ENCODE assay signal across 9 cellular contexts in the genomic region with DNA sequence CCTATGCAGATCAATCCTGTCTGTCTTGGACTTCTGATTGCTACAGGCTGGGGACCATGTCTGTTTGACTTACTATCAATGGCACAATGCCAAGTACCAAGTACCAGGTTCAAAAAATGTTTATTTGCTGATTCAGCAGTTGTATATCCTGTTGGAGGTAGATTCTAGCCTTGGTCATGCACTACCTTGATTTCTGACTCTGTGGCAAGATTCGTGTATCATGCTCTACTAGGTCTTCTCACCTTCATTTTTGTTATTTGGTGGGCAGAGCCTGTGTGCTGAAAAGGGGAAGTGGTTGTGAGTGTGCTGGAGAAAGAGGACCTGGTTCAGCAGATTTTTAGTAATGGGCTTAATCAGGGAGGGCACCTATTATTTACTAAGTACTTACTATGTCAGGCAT.
A peak's percentile ranks its signal among the peaks of the same experiment; 100 is the strongest.
DNase-seq lines count a peak whose midpoint lies in the region; ATAC-seq, FAIRE-seq and TF ChIP-seq lines count a peak whose summit lies in the region.
"Had no signal": no experiment of that assay in that cellular context is flagged by ENCODE, and none has a peak within 500 bp of the region (broad histone marks: within the 10 kb centered on the region; RNA-seq: fewer than 3 reads in every experiment).

No MANE protein-coding gene starts in this region.

- no peak overlapping the region for H3K4me3 ChIP-seq in GM12878

- BruUV-seq in GM12878 (replicated peaks; lab: Mats Ljungman, UMichigan): no TSS peak

- H3K79me2 ChIP-seq in GM12878 (ENCODE audit: control insufficient read depth, insufficient read depth, low read length): no peaks in the 10 kb centered on the region

- H3K9ac ChIP-seq in GM12878 (ENCODE audit: control insufficient read depth, insufficient read depth, low read length): 0 out of 2 replicates have a peak overlapping the region, but pooled peaks have one; percentile 5

- POLR2A ChIA-PET in GM12878 (lab: Charles Lee): interaction anchor here (1.0 to 3.7 kb wide), 4 partner anchors 9 to 35 kb away, joined by 4 to 17 read pairs (median 6); no protein-coding TSS in a partner anchor

- in situ Hi-C loops in GM12878 (cut with MboI): no loop called here

- peak; percentile 78 for FAIRE-seq in GM12878 (lab: Jason Lieb, UNC)

- peaks cover 9% of the 10 kb centered on the region for H3K4me1 ChIP-seq in GM12878 (ENCODE audit: control insufficient read depth, insufficient read depth, low read length)

- CTCF ChIA-PET in GM12878 (lab: Yijun Ruan, JAX): interaction anchor here (0.9 to 4.8 kb wide), 5 partner anchors 31 to 192 kb away, joined by 3 to 23 read pairs (median 5); a partner anchor contains a TSS

- H3K36me3 ChIP-seq in GM12878 (ENCODE audit: control insufficient read depth in 2 of 2, insufficient read depth in 2 of 2, low read length in 1 of 2): no peaks in the 10 kb centered on the region

- ATAC-seq in GM18520 (IDR thresholded peaks at IDR 0.05; ENCODE audit: unreplicated experiment) (peak; percentile 83), GM21528 (IDR thresholded peaks at IDR 0.05; ENCODE audit: low FRiP score, unreplicated experiment) (peak; percentile 80), HG03521 (IDR thresholded peaks at IDR 0.05; ENCODE audit: unreplicated experiment) (peak; percentile 81), GM12878 (peak; percentile 97), HG02571 (IDR thresholded peaks at IDR 0.05; ENCODE audit: unreplicated experiment) (no peak), HG03439 (IDR thresholded peaks at IDR 0.05; ENCODE audit: unreplicated experiment) (no peak)

- TF ChIP-seq CTCF in GM12878 (IDR thresholded peaks at IDR 0.05 in 2 of 3, conservative IDR thresholded peaks at IDR 0.05 in 1 of 3; ENCODE audit: control insufficient read depth in 2 of 3, extremely low read depth in 1 of 3, insufficient read depth in 1 of 3, low read depth in 3 of 3, low read length in 3 of 3): no peak

- 0 out of 2 replicates have a peak overlapping the region, but pooled peaks have one; percentile 13 for H3K27ac ChIP-seq in GM12878 (ENCODE audit: control insufficient read depth, insufficient read depth)

- no peak for TF ChIP-seq RAD21 in GM12878 (IDR thresholded peaks at IDR 0.05; ENCODE audit: insufficient read depth, low read depth, low read length)

- peak in 1 of 2 experiments; percentile 65; a peak in 1 of 4 replicates for TF ChIP-seq EP300 in GM12878 (IDR thresholded peaks at IDR 0.05; ENCODE audit: borderline replicate concordance in 1 of 2, control insufficient read depth in 1 of 2, low read depth in 2 of 2, low read length in 2 of 2)

- H3K9me3 ChIP-seq in GM12878 (replicated peaks; ENCODE audit: control insufficient read depth, insufficient read depth, low read length): peaks cover 2% of the 10 kb centered on the region; the same call in 2 of the 3 replicates

- SMC1A ChIA-PET in GM12878 (lab: Charles Lee; ENCODE audit: uncharacterized antibody, unreplicated experiment): interaction anchor here (0.8 to 5.2 kb wide), 15 partner anchors 9 to 246 kb away, joined by 3 to 45 read pairs (median 4); no protein-coding TSS in a partner anchor

- 3% methylated on average over 1 of the region's 1 CpG for WGBS in GM12878 (ENCODE audit: insufficient coverage, insufficient replicate concordance, low lambda C conversion rate, missing lambda C conversion rate)

- H3K27me3 ChIP-seq in GM12878 (replicated peaks in 1 of 2; ENCODE audit: control insufficient read depth in 2 of 2, insufficient read depth in 2 of 2, low read length in 1 of 2): no peaks in the 10 kb centered on the region

- peak overlapping the region; percentile 47 for H3K4me2 ChIP-seq in GM12878 (ENCODE audit: control insufficient read depth, insufficient read depth)

- peak; percentile 75 for DNase-seq in GM12878 (ENCODE audit: low read depth, low spot score)
- no peak for DNase-seq in stimulated activated CD4-positive, alpha-beta T cell treated with anti-CD3 and anti-CD28 coated beads, Interleukin-4, amount 100 ng/mL, for 4 hours
- no peak for DNase-seq in stimulated activated CD4-positive, alpha-beta T cell treated with anti-CD3 and anti-CD28 coated beads, Interleukin-15, amount 100 ng/mL, for 24 hours
- DNase-seq: GF-D8 had no signal

- RAD21 ChIA-PET in GM12878 (lab: Charles Lee; ENCODE audit: unreplicated experiment): interaction anchor here (0.8 to 3.7 kb wide), 8 partner anchors 15 to 246 kb away, joined by 3 to 36 read pairs (median 4); a partner anchor contains a TSS

- TF ChIP-seq POLR2A in GM12878 (IDR thresholded peaks at IDR 0.05; ENCODE audit: low read depth, low read length): no peak

- intact Hi-C loops in GM12878 (cut with micrococcal nuclease; ENCODE audit: unreplicated experiment): no loop called here

- peak overlapping the region; percentile 15; the same call in 1 of the 2 replicates for H2AFZ ChIP-seq in GM12878 (ENCODE audit: control insufficient read depth, low read depth, low read length)

- H4K20me1 ChIP-seq in GM12878 (ENCODE audit: control insufficient read depth, insufficient read depth): no peaks in the 10 kb centered on the region

TF ChIP-seq in GM12878, 131 proteins besides CTCF, POLR2A, EP300 and RAD21 (continues in another document):
- TF ChIP-seq STAT1 (conservative IDR thresholded peaks at IDR 0.05) (no peak), NR2F1 (conservative IDR thresholded peaks at IDR 0.05) (no peak), BACH1 (IDR thresholded peaks at IDR 0.05; ENCODE audit: borderline replicate concordance) (peak; percentile 85; the same call in 1 of the 2 replicates), SMAD1 (IDR thresholded peaks at IDR 0.05; ENCODE audit: low read depth, partially characterized antibody) (peak; percentile 94), NBN (IDR thresholded peaks at IDR 0.05) (peak; percentile 88), PAX5 (IDR thresholded peaks at IDR 0.05; ENCODE audit: borderline replicate concordance, low read depth, low read length) (no peak), BHLHE40 (IDR thresholded peaks at IDR 0.05; ENCODE audit: borderline replicate concordance in 1 of 2, low read depth in 2 of 2, low read length in 1 of 2) (peak; percentile 31 to 72; a peak in 3 of 4 replicates), BCL11A (IDR thresholded peaks at IDR 0.05; ENCODE audit: low read depth, low read length) (peak; percentile 80), SUZ12 (IDR thresholded peaks at IDR 0.05; ENCODE audit: unreplicated experiment) (no peak), HDAC2 (IDR thresholded peaks at IDR 0.05) (no peak), SPI1 (IDR thresholded peaks at IDR 0.05; ENCODE audit: borderline replicate concordance, insufficient read depth, low read depth, low read length) (peak; percentile 99), CBX3 (IDR thresholded peaks at IDR 0.05; ENCODE audit: borderline replicate concordance, low read depth) (no peak), EGR1 (IDR thresholded peaks at IDR 0.05; ENCODE audit: borderline replicate concordance in 1 of 2, low read depth in 2 of 2, low read length in 2 of 2) (no peak), ZNF217 (IDR thresholded peaks at IDR 0.05) (0 out of 2 replicates have a peak, but pooled peaks have one; percentile 29)
- TF ChIP-seq, protein P1, sequence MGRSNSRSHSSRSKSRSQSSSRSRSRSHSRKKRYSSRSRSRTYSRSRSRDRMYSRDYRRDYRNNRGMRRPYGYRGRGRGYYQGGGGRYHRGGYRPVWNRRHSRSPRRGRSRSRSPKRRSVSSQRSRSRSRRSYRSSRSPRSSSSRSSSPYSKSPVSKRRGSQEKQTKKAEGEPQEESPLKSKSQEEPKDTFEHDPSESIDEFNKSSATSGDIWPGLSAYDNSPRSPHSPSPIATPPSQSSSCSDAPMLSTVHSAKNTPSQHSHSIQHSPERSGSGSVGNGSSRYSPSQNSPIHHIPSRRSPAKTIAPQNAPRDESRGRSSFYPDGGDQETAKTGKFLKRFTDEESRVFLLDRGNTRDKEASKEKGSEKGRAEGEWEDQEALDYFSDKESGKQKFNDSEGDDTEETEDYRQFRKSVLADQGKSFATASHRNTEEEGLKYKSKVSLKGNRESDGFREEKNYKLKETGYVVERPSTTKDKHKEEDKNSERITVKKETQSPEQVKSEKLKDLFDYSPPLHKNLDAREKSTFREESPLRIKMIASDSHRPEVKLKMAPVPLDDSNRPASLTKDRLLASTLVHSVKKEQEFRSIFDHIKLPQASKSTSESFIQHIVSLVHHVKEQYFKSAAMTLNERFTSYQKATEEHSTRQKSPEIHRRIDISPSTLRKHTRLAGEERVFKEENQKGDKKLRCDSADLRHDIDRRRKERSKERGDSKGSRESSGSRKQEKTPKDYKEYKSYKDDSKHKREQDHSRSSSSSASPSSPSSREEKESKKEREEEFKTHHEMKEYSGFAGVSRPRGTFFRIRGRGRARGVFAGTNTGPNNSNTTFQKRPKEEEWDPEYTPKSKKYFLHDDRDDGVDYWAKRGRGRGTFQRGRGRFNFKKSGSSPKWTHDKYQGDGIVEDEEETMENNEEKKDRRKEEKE (IDR thresholded peaks at IDR 0.05): no peak
- TF ChIP-seq, protein P2, sequence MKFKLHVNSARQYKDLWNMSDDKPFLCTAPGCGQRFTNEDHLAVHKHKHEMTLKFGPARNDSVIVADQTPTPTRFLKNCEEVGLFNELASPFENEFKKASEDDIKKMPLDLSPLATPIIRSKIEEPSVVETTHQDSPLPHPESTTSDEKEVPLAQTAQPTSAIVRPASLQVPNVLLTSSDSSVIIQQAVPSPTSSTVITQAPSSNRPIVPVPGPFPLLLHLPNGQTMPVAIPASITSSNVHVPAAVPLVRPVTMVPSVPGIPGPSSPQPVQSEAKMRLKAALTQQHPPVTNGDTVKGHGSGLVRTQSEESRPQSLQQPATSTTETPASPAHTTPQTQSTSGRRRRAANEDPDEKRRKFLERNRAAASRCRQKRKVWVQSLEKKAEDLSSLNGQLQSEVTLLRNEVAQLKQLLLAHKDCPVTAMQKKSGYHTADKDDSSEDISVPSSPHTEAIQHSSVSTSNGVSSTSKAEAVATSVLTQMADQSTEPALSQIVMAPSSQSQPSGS (IDR thresholded peaks at IDR 0.05; ENCODE audit: low read length): no peak

Comparison
In these comparisons a context has a peak if more than half of its experiments do, and no peak if none do; other contexts are left out.
1. ATAC-seq: peak in GM18520 (single experiment), GM21528 (single experiment), HG03521 (single experiment) and GM12878 (single experiment); none in HG02571 (single experiment) and HG03439 (single experiment).